15 cellular contexts compared by ENCODE assay signal in genomic region chr7:151073990-151074389, GRCh38. TPM values are rescaled to one million over a fixed set of nuclear protein-coding genes. Genes with fewer than 3 reads are reported as not detected.
DNase-seq lines count a peak whose midpoint lies in the region; ATAC-seq and TF ChIP-seq lines count a peak whose summit lies in the region.
"Had no signal": no experiment of that assay in that cellular context is flagged by ENCODE, and none has a peak within 500 bp of the region (broad histone marks: within the 10 kb centered on the region; RNA-seq: fewer than 3 reads in every experiment).

No MANE protein-coding gene starts in this region.

- H3K9me3 ChIP-seq in neuronal stem cell (replicated peaks in 1 of 2; ENCODE audit: control insufficient read depth in 2 of 2, insufficient read depth in 1 of 2, low read depth in 1 of 2, low read length in 2 of 2): peaks cover 0 to 3% of the 10 kb centered on the region in 2 donors
- no peaks in the 10 kb centered on the region for H3K9me3 ChIP-seq in effector memory CD4-positive, alpha-beta T cell (ENCODE audit: control insufficient read depth, low read length)

- H3K27me3 Mint-ChIP-seq in activated CD8-positive, alpha-beta memory T cell treated with anti-CD3 and anti-CD28 coated beads, Interleukin-2, amount 10 ng/mL, durations not matched to agents 7 days and 5 days: no peaks in the 10 kb centered on the region
- H3K27me3 Mint-ChIP-seq in activated T-helper 17 cell treated with anti-CD3 and anti-CD28 coated beads, Interleukin-2, amount 50 U/mL, for 72 hours: no peaks in the 10 kb centered on the region
- H3K27me3 Mint-ChIP-seq: B cell; CD4-positive, alpha-beta memory T cell had no signal

- no peak overlapping the region for H3K4me2 ChIP-seq in neuronal stem cell (ENCODE audit: insufficient read depth, low read length, poor library complexity, severe bottlenecking)
- H3K4me2 ChIP-seq: GM23338 had no signal

- peak overlapping the region; percentile 21 for H2BK5ac ChIP-seq in neuronal stem cell (ENCODE audit: low read length)

- no peak overlapping the region for H3K4me3 Mint-ChIP-seq in activated CD8-positive, alpha-beta memory T cell treated with anti-CD3 and anti-CD28 coated beads, Interleukin-2, amount 10 ng/mL, durations not matched to agents 7 days and 5 days
- H3K4me3 Mint-ChIP-seq in activated T-helper 17 cell treated with anti-CD3 and anti-CD28 coated beads, Interleukin-2, amount 50 U/mL, for 72 hours: no peak overlapping the region
- H3K4me3 Mint-ChIP-seq: B cell; CD4-positive, alpha-beta memory T cell; GM23338 had no signal

- H3K27ac ChIP-seq in 22Rv1 (peak overlapping the region; percentile 100; the same call in 1 of the 2 replicates), neuronal stem cell (replicated peaks; ENCODE audit: low read length) (no peak overlapping the region)
- H3K27ac ChIP-seq in effector memory CD4-positive, alpha-beta T cell (ENCODE audit: insufficient read depth, low read length, poor library complexity, severe bottlenecking): no peak overlapping the region
- H3K27ac ChIP-seq: C4-2B had no signal

- H3K9me3 Mint-ChIP-seq in activated CD8-positive, alpha-beta memory T cell treated with anti-CD3 and anti-CD28 coated beads, Interleukin-2, amount 10 ng/mL, durations not matched to agents 7 days and 5 days (ENCODE audit: low read depth): no peaks in the 10 kb centered on the region
- H3K9me3 Mint-ChIP-seq in activated T-helper 17 cell treated with anti-CD3 and anti-CD28 coated beads, Interleukin-2, amount 50 U/mL, for 72 hours: no peaks in the 10 kb centered on the region
- H3K9me3 Mint-ChIP-seq: CD4-positive, alpha-beta memory T cell; GM23338 had no signal

- WGBS in neuronal stem cell (ENCODE audit: extremely low coverage in 2 of 2, insufficient read length in 2 of 2, insufficient replicate concordance in 1 of 2), 2 donors: no CpG with 5 or more reads among the region's 17 CpGs

- no peak overlapping the region for H3K4me3 ChIP-seq in neuronal stem cell (ENCODE audit: low read length in 2 of 2)
- no peak overlapping the region for H3K4me3 ChIP-seq in effector memory CD4-positive, alpha-beta T cell (ENCODE audit: insufficient read depth, low read depth, low read length, poor library complexity, severe bottlenecking)
- H3K4me3 ChIP-seq: GM12878, GM23338 had no signal

- CTCF ChIA-PET in activated CD8-positive, alpha-beta memory T cell treated with anti-CD3 and anti-CD28 coated beads, Interleukin-2, amount 10 ng/mL, durations not matched to agents 7 days and 5 days (lab: Charles Lee): interaction anchor here (1.5 kb wide), 1 partner anchor 14 kb away, joined by 3 read pairs; no protein-coding TSS in a partner anchor

- no peak overlapping the region for H4K8ac ChIP-seq in neuronal stem cell (ENCODE audit: low read depth, low read length)

- H4K91ac ChIP-seq in neuronal stem cell (ENCODE audit: low read depth, low read length, poor library complexity): no peak overlapping the region

- H3K27ac Mint-ChIP-seq in activated CD8-positive, alpha-beta memory T cell treated with anti-CD3 and anti-CD28 coated beads, Interleukin-2, amount 10 ng/mL, durations not matched to agents 7 days and 5 days: peak overlapping the region; percentile 36
- H3K27ac Mint-ChIP-seq in activated T-helper 17 cell treated with anti-CD3 and anti-CD28 coated beads, Interleukin-2, amount 50 U/mL, for 72 hours: no peak overlapping the region
- H3K27ac Mint-ChIP-seq: B cell, GM23338 had no signal

- H3K9ac ChIP-seq in neuronal stem cell (ENCODE audit: low read depth, low read length, poor library complexity): no peak overlapping the region

- no peak overlapping the region for H2BK15ac ChIP-seq in neuronal stem cell (ENCODE audit: low read length)

- no peak overlapping the region for H2BK120ac ChIP-seq in neuronal stem cell (ENCODE audit: low read depth, low read length)

- H3K27me3 ChIP-seq in neuronal stem cell (ENCODE audit: control insufficient read depth in 3 of 3, insufficient read depth in 3 of 3, low read depth in 1 of 3, low read length in 3 of 3): no peaks in the 10 kb centered on the region
- H3K27me3 ChIP-seq in effector memory CD4-positive, alpha-beta T cell (replicated peaks; ENCODE audit: control insufficient read depth, insufficient read depth, low read length, poor library complexity, severe bottlenecking): no peaks in the 10 kb centered on the region

- H3K4me1 ChIP-seq in neuronal stem cell (ENCODE audit: control insufficient read depth in 2 of 2, insufficient read depth in 1 of 2, low read depth in 1 of 2, low read length in 2 of 2): peaks cover 4 to 7% of the 10 kb centered on the region in 2 donors
- H3K4me1 ChIP-seq in effector memory CD4-positive, alpha-beta T cell (ENCODE audit: control insufficient read depth, insufficient read depth, low read length, poor library complexity, severe bottlenecking): no peaks in the 10 kb centered on the region

- no peak for ATAC-seq in activated CD8-positive, alpha-beta memory T cell treated with anti-CD3 and anti-CD28 coated beads, Interleukin-2, amount 10 ng/mL, durations not matched to agents 7 days and 5 days
- peak; percentile 17 for ATAC-seq in activated T-helper 17 cell treated with anti-CD3 and anti-CD28 coated beads, Interleukin-2, amount 50 U/mL, for 72 hours (replicated peaks)
- ATAC-seq: GM12878, GM23338 had no signal

- no peak overlapping the region for H3K14ac ChIP-seq in neuronal stem cell (ENCODE audit: low read length)

- peaks cover 16% of the 10 kb centered on the region for H3K36me3 Mint-ChIP-seq in activated CD8-positive, alpha-beta memory T cell treated with anti-CD3 and anti-CD28 coated beads, Interleukin-2, amount 10 ng/mL, durations not matched to agents 7 days and 5 days
- peaks cover 63% of the 10 kb centered on the region for H3K36me3 Mint-ChIP-seq in activated T-helper 17 cell treated with anti-CD3 and anti-CD28 coated beads, Interleukin-2, amount 50 U/mL, for 72 hours (ENCODE audit: low read depth)

- no peak overlapping the region for H2AFZ ChIP-seq in neuronal stem cell (ENCODE audit: low read length)
- H2AFZ ChIP-seq: GM23338 had no signal

- peaks cover 45 to 96% of the 10 kb centered on the region in 2 donors for H3K36me3 ChIP-seq in neuronal stem cell (replicated peaks in 1 of 2; ENCODE audit: control insufficient read depth in 2 of 2, insufficient read depth in 2 of 2, low read length in 2 of 2)
- H3K36me3 ChIP-seq in effector memory CD4-positive, alpha-beta T cell (ENCODE audit: control insufficient read depth, insufficient read depth, low read length): peaks cover 66% of the 10 kb centered on the region

- no peak for DNase-seq in activated CD8-positive, alpha-beta memory T cell treated with anti-CD3 and anti-CD28 coated beads, Interleukin-2, amount 10 ng/mL, durations not matched to agents 7 days and 5 days
- no peak for DNase-seq in activated CD8-positive, alpha-beta memory T cell treated with anti-CD3 and anti-CD28 coated beads, Interleukin-2, amount 50 U/mL, for 48 hours
- DNase-seq in neuronal stem cell (ENCODE audit: low spot score) (no peak), GM20000 (ENCODE audit: low spot score) (no peak)
- no peak for DNase-seq in effector memory CD4-positive, alpha-beta T cell
- no peak for DNase-seq in stimulated activated CD8-positive, alpha-beta memory T cell treated with anti-CD3 and anti-CD28 coated beads, Interleukin-4, amount 100 ng/mL, for 48 hours
- DNase-seq: DMS79, H7 had no signal

- no peaks in the 10 kb centered on the region for H3K79me1 ChIP-seq in neuronal stem cell (ENCODE audit: low read depth, low read length)

- H2BK12ac ChIP-seq in neuronal stem cell (ENCODE audit: low read length): no peak overlapping the region

- no peak overlapping the region for H3K23ac ChIP-seq in neuronal stem cell (ENCODE audit: low read depth, low read length, poor library complexity)

- H3K4ac ChIP-seq in neuronal stem cell (ENCODE audit: low read length): no peak overlapping the region

- H3K4me1 Mint-ChIP-seq in activated CD8-positive, alpha-beta memory T cell treated with anti-CD3 and anti-CD28 coated beads, Interleukin-2, amount 10 ng/mL, durations not matched to agents 7 days and 5 days: peaks cover 20% of the 10 kb centered on the region
- H3K4me1 Mint-ChIP-seq in activated T-helper 17 cell treated with anti-CD3 and anti-CD28 coated beads, Interleukin-2, amount 50 U/mL, for 72 hours: no peaks in the 10 kb centered on the region

- no peak overlapping the region for H2AK5ac ChIP-seq in neuronal stem cell (ENCODE audit: low read depth, low read length)

- no peak overlapping the region for H3K18ac ChIP-seq in neuronal stem cell (ENCODE audit: low read length)

- no peak for TF ChIP-seq CTCF in 22Rv1 (IDR thresholded peaks at IDR 0.05)
- no peak for TF ChIP-seq CTCF in GM20000 (IDR thresholded peaks at IDR 0.05; ENCODE audit: extremely low read depth, missing control alignments)

RNA-seq across cellular contexts. Expression of gene FASTK, which starts 6.6 kb away (rescaled TPM):
- total RNA-seq in activated CD8-positive, alpha-beta memory T cell treated with anti-CD3 and anti-CD28 coated beads, Interleukin-2, amount 10 ng/mL, durations not matched to agents 7 days and 5 days: 10 to 100 TPM; 77.7 to 79.5 TPM
- 10 to 100 TPM; 63.3 to 71.1 TPM for total RNA-seq in activated T-helper 17 cell treated with anti-CD3 and anti-CD28 coated beads, Interleukin-2, amount 50 U/mL, for 72 hours
- 40.4 TPM for polyA plus RNA-seq in neuronal stem cell (2013, experiment 1 of 2)
- polyA plus RNA-seq in neuronal stem cell (2013, experiment 2 of 2): 40.8 TPM

RNA-seq across cellular contexts. Expression of gene TMUB1, which starts 9.3 kb away (rescaled TPM):
- total RNA-seq in activated CD8-positive, alpha-beta memory T cell treated with anti-CD3 and anti-CD28 coated beads, Interleukin-2, amount 10 ng/mL, durations not matched to agents 7 days and 5 days: 10 to 100 TPM; 83.1 to 85.7 TPM
- total RNA-seq in activated T-helper 17 cell treated with anti-CD3 and anti-CD28 coated beads, Interleukin-2, amount 50 U/mL, for 72 hours: 10 to 100 TPM; 72.7 to 78.4 TPM
- polyA plus RNA-seq in neuronal stem cell (2013, experiment 1 of 2): 45.7 TPM
- 44.8 TPM for polyA plus RNA-seq in neuronal stem cell (2013, experiment 2 of 2)

RNA-seq across cellular contexts. Expression of gene AGAP3, which starts 12.3 kb away (rescaled TPM):
- total RNA-seq in activated CD8-positive, alpha-beta memory T cell treated with anti-CD3 and anti-CD28 coated beads, Interleukin-2, amount 10 ng/mL, durations not matched to agents 7 days and 5 days: 10 to 100 TPM; 30.0 to 36.2 TPM
- 10 to 100 TPM; 45.0 to 58.6 TPM for total RNA-seq in activated T-helper 17 cell treated with anti-CD3 and anti-CD28 coated beads, Interleukin-2, amount 50 U/mL, for 72 hours
- 45.7 TPM for polyA plus RNA-seq in neuronal stem cell (2013, experiment 1 of 2)
- polyA plus RNA-seq in neuronal stem cell (2013, experiment 2 of 2): 45.5 TPM

RNA-seq across cellular contexts. Expression of gene SLC4A2, which starts 14.6 kb away (rescaled TPM):
- total RNA-seq in activated CD8-positive, alpha-beta memory T cell treated with anti-CD3 and anti-CD28 coated beads, Interleukin-2, amount 10 ng/mL, durations not matched to agents 7 days and 5 days: 100 to 1,000 TPM; 114 to 121 TPM
- total RNA-seq in activated T-helper 17 cell treated with anti-CD3 and anti-CD28 coated beads, Interleukin-2, amount 50 U/mL, for 72 hours: 100 to 1,000 TPM; 114 to 135 TPM
- polyA plus RNA-seq in neuronal stem cell (2013, experiment 1 of 2): 47.2 TPM
- polyA plus RNA-seq in neuronal stem cell (2013, experiment 2 of 2): 44.5 TPM

RNA-seq across cellular contexts. Expression of gene CDK5, which starts 16.3 kb away (rescaled TPM):
- 10 to 100 TPM; 18.1 to 24.4 TPM for total RNA-seq in activated CD8-positive, alpha-beta memory T cell treated with anti-CD3 and anti-CD28 coated beads, Interleukin-2, amount 10 ng/mL, durations not matched to agents 7 days and 5 days
- 10 to 100 TPM in 1 of 2 donors, 1 to 10 TPM in 1; 9.0 to 23.4 TPM for total RNA-seq in activated T-helper 17 cell treated with anti-CD3 and anti-CD28 coated beads, Interleukin-2, amount 50 U/mL, for 72 hours
- polyA plus RNA-seq in neuronal stem cell (2013, experiment 1 of 2): 14.1 TPM
- polyA plus RNA-seq in neuronal stem cell (2013, experiment 2 of 2): 13.9 TPM
